ENCODE assay signal across 8 cellular contexts in the genomic region with DNA sequence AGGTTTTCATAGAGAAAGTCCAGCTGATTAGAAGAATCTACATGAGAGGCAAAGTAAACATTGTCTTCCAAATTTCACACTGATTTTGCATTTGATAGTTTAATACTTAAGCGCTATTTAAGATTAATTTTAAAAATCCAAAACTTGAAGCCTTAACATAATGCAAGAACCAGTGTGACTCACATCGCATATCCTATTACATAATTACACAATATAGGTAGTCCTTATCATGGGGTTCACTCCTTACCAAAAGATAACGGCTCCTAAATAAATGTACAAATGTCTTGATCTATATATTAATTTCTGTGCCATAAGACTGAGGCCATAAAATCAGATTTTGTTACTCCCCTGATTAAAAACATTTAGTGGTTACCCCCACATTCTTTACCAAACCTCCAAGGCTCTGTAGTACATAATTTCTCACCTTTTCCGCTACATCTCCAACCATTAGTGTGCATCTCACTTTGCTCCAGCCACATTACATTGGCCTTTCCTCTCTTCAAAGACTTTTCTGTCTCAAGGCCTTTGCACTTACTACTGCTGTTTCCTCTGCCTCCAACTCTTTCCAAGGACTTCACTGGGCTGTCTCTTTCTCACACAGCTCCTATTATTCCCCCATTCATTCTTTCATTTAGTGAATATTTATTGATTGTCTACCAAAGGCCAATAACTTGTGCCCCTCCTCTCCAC. TPM values are rescaled to one million over a fixed set of nuclear protein-coding genes. Genes with fewer than 3 reads are reported as not detected.
DNase-seq lines count a peak whose midpoint lies in the region; ATAC-seq, FAIRE-seq and TF ChIP-seq lines count a peak whose summit lies in the region.

No MANE protein-coding gene starts in this region.

- no peak for FAIRE-seq in D721Med (lab: Jason Lieb, UNC)

- no peak for DNase-seq in GM12865 (ENCODE audit: low read depth)
- DNase-seq in Peyer's patch: no peak
- no peak for DNase-seq in esophagus squamous epithelium (lab: John Stamatoyannopoulos, UW)
- DNase-seq in D721Med (ENCODE audit: insufficient read length, low spot score): no peak
- DNase-seq in SHP77 (lab: John Stamatoyannopoulos, UW): no peak
- DNase-seq in NCI-H1105 treated with DMSO at 0.1 percent for 48 hours (lab: John Stamatoyannopoulos, UW): no peak

- no peak for ATAC-seq in GM19328 (IDR thresholded peaks at IDR 0.05; ENCODE audit: unreplicated experiment)

- H3K4me1 ChIP-seq in Peyer's patch (peaks cover 0 to 21% (median 5%) of the 10 kb centered on the region in 4 donors), esophagus squamous epithelium (peaks cover 15 to 30% (median 15%) of the 10 kb centered on the region in 3 donors), rectal smooth muscle tissue (ENCODE audit: control insufficient read depth, insufficient read depth, low read length) (peaks cover 11% of the 10 kb centered on the region)

- H3K27me3 ChIP-seq in Peyer's patch (no peaks in the 10 kb centered on the region), esophagus squamous epithelium (no peaks in the 10 kb centered on the region), rectal smooth muscle tissue (ENCODE audit: control insufficient read depth, insufficient read depth, low read length) (no peaks in the 10 kb centered on the region)

- no peaks in the 10 kb centered on the region for H3K9me3 ChIP-seq in Peyer's patch
- H3K9me3 ChIP-seq in esophagus squamous epithelium: no peaks in the 10 kb centered on the region

- H3K27ac ChIP-seq in Peyer's patch (no peak overlapping the region), esophagus squamous epithelium (peak overlapping the region in 3 of 4 donors; percentile 81 to 91 (median 90)), rectal smooth muscle tissue (ENCODE audit: low read depth, low read length) (no peak overlapping the region)

- TF ChIP-seq POLR2A in Peyer's patch (IDR thresholded peaks at IDR 0.05) (no peak), esophagus squamous epithelium (IDR thresholded peaks at IDR 0.05) (no peak)

- H3K4me3 ChIP-seq in GM12865 (ENCODE audit: low read depth, low read length) (peak overlapping the region; percentile 85), Peyer's patch (peak overlapping the region; percentile 70 to 81 (median 74)), esophagus squamous epithelium (peak overlapping the region; percentile 70 to 91 (median 72)), rectal smooth muscle tissue (ENCODE audit: low read length) (peak overlapping the region; percentile 98)

- intact Hi-C loops in esophagus squamous epithelium (cut with DNase I): no loop called here

- peak overlapping the region; percentile 52 for H3K9ac ChIP-seq in rectal smooth muscle tissue (ENCODE audit: low read length)

- WGBS in esophagus squamous epithelium, 2 donors: 55 to 57% methylated on average over 4 of the region's 4 CpGs

- no peak for TF ChIP-seq CTCF in GM12865 (IDR thresholded peaks at IDR 0.05; ENCODE audit: insufficient read depth, low read depth, low read length, missing control alignments)
- no peak for TF ChIP-seq CTCF in Peyer's patch (IDR thresholded peaks at IDR 0.05)
- no peak for TF ChIP-seq CTCF in esophagus squamous epithelium (IDR thresholded peaks at IDR 0.05)
- no peak for TF ChIP-seq CTCF in D721Med (IDR thresholded peaks at IDR 0.05; ENCODE audit: insufficient read depth, missing control alignments)

- H3K36me3 ChIP-seq in Peyer's patch: peaks cover 0 to 21% (median 0%) of the 10 kb centered on the region in 3 donors
- H3K36me3 ChIP-seq in esophagus squamous epithelium: peaks cover 8 to 24% (median 11%) of the 10 kb centered on the region in 3 donors
- peaks cover 8% of the 10 kb centered on the region for H3K36me3 ChIP-seq in rectal smooth muscle tissue (ENCODE audit: control insufficient read depth, insufficient read depth, low read length)

RNA-seq across cellular contexts. Expression of a gene that starts 1.0 kb away (rescaled TPM):
- total RNA-seq in Peyer's patch (10 to 100 TPM; 16.5 to 25.3 (median 19.4) TPM), esophagus squamous epithelium (10 to 100 TPM in 3 of 4 donors, 1 to 10 TPM in 1; 7.4 to 19.5 (median 15.3) TPM)

RNA-seq across cellular contexts. Expression of a gene that starts 39.6 kb away (rescaled TPM):
- total RNA-seq in Peyer's patch (under 1 TPM in 1 of 4 donors, not detected in 3; 0.13 TPM), esophagus squamous epithelium (not detected)

Comparison
In these comparisons a context has a peak if more than half of its experiments do, and no peak if none do; other contexts are left out.
1. H3K27ac ChIP-seq: peak in esophagus squamous epithelium (3 of 4); none in Peyer's patch (0 of 4) and rectal smooth muscle tissue (single experiment).
2. Peak in every context shown above with its lines, with median percentiles within 50 percentile points of each other: H3K4me3 ChIP-seq.